In the genomic region with DNA sequence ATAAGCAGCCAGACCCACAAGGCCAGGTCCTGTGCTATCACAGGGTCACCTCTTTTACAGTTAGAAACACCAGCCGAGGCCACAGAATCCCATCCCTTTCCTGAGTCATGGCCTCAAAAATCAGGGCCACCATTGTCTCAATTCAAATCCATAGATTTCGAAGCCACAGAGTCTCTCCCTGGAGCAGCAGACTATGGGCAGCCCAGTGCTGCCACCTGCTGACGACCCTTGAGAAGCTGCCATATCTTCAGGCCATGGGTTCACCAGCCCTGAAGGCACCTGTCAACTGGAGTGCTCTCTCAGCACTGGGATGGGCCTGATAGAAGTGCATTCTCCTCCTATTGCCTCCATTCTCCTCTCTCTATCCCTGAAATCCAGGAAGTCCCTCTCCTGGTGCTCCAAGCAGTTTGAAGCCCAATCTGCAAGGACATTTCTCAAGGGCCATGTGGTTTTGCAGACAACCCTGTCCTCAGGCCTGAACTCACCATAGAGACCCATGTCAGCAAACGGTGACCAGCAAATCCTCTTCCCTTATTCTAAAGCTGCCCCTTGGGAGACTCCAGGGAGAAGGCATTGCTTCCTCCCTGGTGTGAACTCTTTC, we compare ENCODE assay signal across 8 cellular contexts. TPM values are rescaled to one million over a fixed set of nuclear protein-coding genes. Genes with fewer than 3 reads are reported as not detected.
DNase-seq lines count a peak whose midpoint lies in the region; ATAC-seq, FAIRE-seq and TF ChIP-seq lines count a peak whose summit lies in the region.

No MANE protein-coding gene starts in this region.

- H3K36me3 ChIP-seq in colonic mucosa (no peaks in the 10 kb centered on the region), HepG2 (replicated peaks in 1 of 2; ENCODE audit: control insufficient read depth in 1 of 2, insufficient read depth in 2 of 2, low read length in 2 of 2) (no peaks in the 10 kb centered on the region)

- H3K27me3 ChIP-seq in colonic mucosa: no peaks in the 10 kb centered on the region
- no peaks in the 10 kb centered on the region for H3K27me3 ChIP-seq in HepG2 (ENCODE audit: control insufficient read depth in 1 of 2, insufficient read depth in 2 of 2, low read length in 2 of 2)

- H3K27ac ChIP-seq in colonic mucosa: no peak overlapping the region
- no peak overlapping the region for H3K27ac ChIP-seq in HepG2 (ENCODE audit: extremely low read length, insufficient read depth, low read length)

- H3K4me3 ChIP-seq in colonic mucosa (no peak overlapping the region), HepG2 (replicated peaks in 1 of 3; ENCODE audit: insufficient read depth in 1 of 3, low read depth in 2 of 3, low read length in 3 of 3) (no peak overlapping the region)

- no peak overlapping the region for H3K9ac ChIP-seq in colonic mucosa (ENCODE audit: low read depth in 2 of 2, low read length in 2 of 2)
- H3K9ac ChIP-seq in HepG2 (ENCODE audit: insufficient read depth, low read depth, low read length): no peak overlapping the region

- POLR2A ChIA-PET in HepG2 (lab: Yijun Ruan, JAX): no interaction called here

- H3K79me2 ChIP-seq in HepG2 (ENCODE audit: insufficient read depth, low read length): no peaks in the 10 kb centered on the region

- TF ChIP-seq POLR2A in HepG2 (IDR thresholded peaks at IDR 0.05; ENCODE audit: insufficient read depth in 1 of 2, low read depth in 2 of 2, low read length in 2 of 2): no peak

- H3K4me1 ChIP-seq in colonic mucosa (no peaks in the 10 kb centered on the region), HepG2 (ENCODE audit: insufficient read depth, low read length) (no peaks in the 10 kb centered on the region)

- TF ChIP-seq CTCF in colonic mucosa (IDR thresholded peaks at IDR 0.05) (peak; percentile 76), HepG2 (CRISPR knock-in tag; IDR thresholded peaks at IDR 0.05) (peak; percentile 92)

- H3K9me3 ChIP-seq in colonic mucosa (no peaks in the 10 kb centered on the region), HepG2 (ENCODE audit: low read length) (no peaks in the 10 kb centered on the region)

- no peak overlapping the region for H2AFZ ChIP-seq in HepG2 (ENCODE audit: low read length)

- peak; percentile 79 for TF ChIP-seq RAD21 in HepG2 (CRISPR knock-in tag; IDR thresholded peaks at IDR 0.05)

- no TSS peak for BruUV-seq in HepG2 (replicated peaks; lab: Mats Ljungman, UMichigan)

- WGBS in HepG2 (ENCODE audit: low lambda C conversion rate): 6% methylated on average over 3 of the region's 4 CpGs

- no peaks in the 10 kb centered on the region for H4K20me1 ChIP-seq in HepG2 (ENCODE audit: insufficient read depth, low read length)

- intact Hi-C loops in colonic mucosa (cut with DNase I) (loop anchor here (5.0 kb wide), 1 partner anchor 382 kb away; no protein-coding TSS in a partner anchor), HepG2 (cut with micrococcal nuclease; ENCODE audit: unreplicated experiment) (loop anchor here (1.0 kb wide), 1 partner anchor 382 kb away; no protein-coding TSS in a partner anchor)

- TF ChIP-seq EP300 in HepG2 (IDR thresholded peaks at IDR 0.05; ENCODE audit: low read depth in 2 of 2, low read length in 2 of 2): no peak
- TF ChIP-seq EP300 in HepG2 (CRISPR knock-in tag; IDR thresholded peaks at IDR 0.05; ENCODE audit: borderline replicate concordance): no peak

- H3K4me2 ChIP-seq in HepG2 (ENCODE audit: low read depth, low read length): no peak overlapping the region

- peak; percentile 88 for ATAC-seq in HepG2
- no peak for ATAC-seq in GM19397 (IDR thresholded peaks at IDR 0.05; ENCODE audit: unreplicated experiment)

- DNase-seq in 8988T (peak; percentile 79), GM19239 (ENCODE audit: insufficient read length, low spot score) (peak; percentile 79), NCI-H345 (lab: John Stamatoyannopoulos, UW) (peak; percentile 69), colonic mucosa (peak; percentile 69), HepG2 (ENCODE audit: low spot score) (peak; percentile 60)
- DNase-seq in activated CD4-positive, alpha-beta T cell treated with anti-CD3 and anti-CD28 coated beads for 48 hours: peak; percentile 77
- peak; percentile 26 to 50 (median 35) for DNase-seq in stimulated activated CD4-positive, alpha-beta T cell treated with anti-CD3 and anti-CD28 coated beads, TNF-alpha, amount 100 ng/mL, for 4 hours (ENCODE audit: low read depth in 3 of 3)

- CTCF ChIA-PET in HepG2 (lab: Yijun Ruan, JAX; ENCODE audit: low intra/inter-chr PET ratio, low total read pairs): interaction anchor here (1.6 to 1.7 kb wide), 2 partner anchors 381 to 384 kb away, joined by 7 to 20 read pairs; no protein-coding TSS in a partner anchor

- in situ Hi-C loops in HepG2 (cut with HindIII; ENCODE audit: extremely low pct_ligation_motif_present, low pct_unique_long_range_greater_than_20kb): no loop called here

- peak; percentile 87 for FAIRE-seq in GM19239 (lab: Jason Lieb, UNC)
- peak; percentile 85 for FAIRE-seq in HepG2 (lab: Jason Lieb, UNC)

TF ChIP-seq in HepG2, 621 proteins besides CTCF, POLR2A, EP300 and RAD21 (continues in another document):
- TF ChIP-seq TBX3 (IDR thresholded peaks at IDR 0.05; ENCODE audit: borderline replicate concordance): no peak

RNA-seq across cellular contexts. Expression of a gene that starts 39.6 kb away (rescaled TPM):
- total RNA-seq in colonic mucosa (not detected), HepG2 (2016; rRNA removed; fragmentation: Illumina TruSeq; extraction: Trizol) (0.15 and 0.18 TPM in 2 replicates)
- 0.09 TPM in 1 of 2 replicates, not detected in the other for total RNA-seq in HepG2 (2016; cell fraction: cytosol; rRNA removed; fragmentation: Illumina TruSeq; extraction: Trizol; ENCODE audit: low read depth)
- total RNA-seq in HepG2 (2016; cell fraction: insoluble cytoplasmic fraction; rRNA removed; fragmentation: Illumina TruSeq; extraction: Trizol): 0.16 and 0.26 TPM in 2 replicates
- total RNA-seq in HepG2 (2016; cell fraction: membrane; rRNA removed; fragmentation: Illumina TruSeq; extraction: Trizol): 0.19 and 0.55 TPM in 2 replicates
- total RNA-seq in HepG2 (2016; cell fraction: nucleus; rRNA removed; fragmentation: Illumina TruSeq; extraction: Trizol): 0.28 TPM in 1 of 2 replicates, not detected in the other
- 0.07 and 0.10 TPM in 2 replicates for polyA plus RNA-seq in HepG2 (2011; rRNA removed)
- polyA plus RNA-seq in HepG2 (2011; cell fraction: cytosol; rRNA removed): 0.07 and 0.08 TPM in 2 replicates
- 0.05 and 0.09 TPM in 2 replicates for polyA plus RNA-seq in HepG2 (2011; cell fraction: nucleus; rRNA removed)
- 0.09 and 0.11 TPM in 2 replicates for polyA plus RNA-seq in HepG2 (2012)
- polyA plus RNA-seq in HepG2 (2016; cell fraction: cytosol; fragmentation: Illumina TruSeq; extraction: Trizol; ENCODE audit: low read depth): 0.02 and 0.06 TPM in 2 replicates
- polyA plus RNA-seq in HepG2 (2016; cell fraction: insoluble cytoplasmic fraction; fragmentation: Illumina TruSeq; extraction: Trizol; ENCODE audit: low read depth): 0.14 and 0.17 TPM in 2 replicates
- 0.08 and 0.12 TPM in 2 replicates for polyA plus RNA-seq in HepG2 (2016; cell fraction: membrane; fragmentation: Illumina TruSeq; extraction: Trizol; ENCODE audit: low read depth)
- 0.25 and 0.30 TPM in 2 replicates for polyA plus RNA-seq in HepG2 (2016; cell fraction: nucleus; fragmentation: Illumina TruSeq; extraction: Trizol; ENCODE audit: insufficient read depth, low read depth)
- polyA minus RNA-seq in HepG2 (2011; rRNA and poly(A)+ RNA removed; ENCODE audit: low replicate concordance): not detected in 2 replicates
- polyA minus RNA-seq in HepG2 (2011; cell fraction: cytosol; rRNA and poly(A)+ RNA removed): not detected in 2 replicates
- polyA minus RNA-seq in HepG2 (2011; cell fraction: nucleus; rRNA and poly(A)+ RNA removed): not detected in 2 replicates

RNA-seq across cellular contexts. Expression of a gene that starts 52.3 kb away (rescaled TPM):
- total RNA-seq in colonic mucosa: 1 to 10 TPM; 7.3 to 10.0 TPM
- total RNA-seq in HepG2 (2016; rRNA removed; fragmentation: Illumina TruSeq; extraction: Trizol): 5.0 and 5.5 TPM in 2 replicates
- 8.5 and 9.0 TPM in 2 replicates for total RNA-seq in HepG2 (2016; cell fraction: cytosol; rRNA removed; fragmentation: Illumina TruSeq; extraction: Trizol; ENCODE audit: low read depth)
- 4.2 and 7.9 TPM in 2 replicates for total RNA-seq in HepG2 (2016; cell fraction: insoluble cytoplasmic fraction; rRNA removed; fragmentation: Illumina TruSeq; extraction: Trizol)
- 9.2 and 10.5 TPM in 2 replicates for total RNA-seq in HepG2 (2016; cell fraction: membrane; rRNA removed; fragmentation: Illumina TruSeq; extraction: Trizol)
- 5.4 and 8.0 TPM in 2 replicates for total RNA-seq in HepG2 (2016; cell fraction: nucleus; rRNA removed; fragmentation: Illumina TruSeq; extraction: Trizol)
- polyA plus RNA-seq in HepG2 (2011; rRNA removed): 24.5 and 27.7 TPM in 2 replicates
- 23.2 and 24.9 TPM in 2 replicates for polyA plus RNA-seq in HepG2 (2011; cell fraction: cytosol; rRNA removed)
- 24.4 and 32.0 TPM in 2 replicates for polyA plus RNA-seq in HepG2 (2011; cell fraction: nucleus; rRNA removed)
- polyA plus RNA-seq in HepG2 (2012): 11.9 and 13.0 TPM in 2 replicates
- 9.3 and 10.8 TPM in 2 replicates for polyA plus RNA-seq in HepG2 (2016; cell fraction: cytosol; fragmentation: Illumina TruSeq; extraction: Trizol; ENCODE audit: low read depth)
- polyA plus RNA-seq in HepG2 (2016; cell fraction: insoluble cytoplasmic fraction; fragmentation: Illumina TruSeq; extraction: Trizol; ENCODE audit: low read depth): 4.7 and 5.9 TPM in 2 replicates
- polyA plus RNA-seq in HepG2 (2016; cell fraction: membrane; fragmentation: Illumina TruSeq; extraction: Trizol; ENCODE audit: low read depth): 9.9 and 11.2 TPM in 2 replicates
- polyA plus RNA-seq in HepG2 (2016; cell fraction: nucleus; fragmentation: Illumina TruSeq; extraction: Trizol; ENCODE audit: insufficient read depth, low read depth): 10.8 and 12.0 TPM in 2 replicates
- polyA minus RNA-seq in HepG2 (2011; rRNA and poly(A)+ RNA removed; ENCODE audit: low replicate concordance): 14.8 and 19.2 TPM in 2 replicates
- 5.1 and 5.8 TPM in 2 replicates for polyA minus RNA-seq in HepG2 (2011; cell fraction: cytosol; rRNA and poly(A)+ RNA removed)
- 7.6 and 9.4 TPM in 2 replicates for polyA minus RNA-seq in HepG2 (2011; cell fraction: nucleus; rRNA and poly(A)+ RNA removed)
